ENCODE assay signal across 2 cellular contexts in the genomic region with DNA sequence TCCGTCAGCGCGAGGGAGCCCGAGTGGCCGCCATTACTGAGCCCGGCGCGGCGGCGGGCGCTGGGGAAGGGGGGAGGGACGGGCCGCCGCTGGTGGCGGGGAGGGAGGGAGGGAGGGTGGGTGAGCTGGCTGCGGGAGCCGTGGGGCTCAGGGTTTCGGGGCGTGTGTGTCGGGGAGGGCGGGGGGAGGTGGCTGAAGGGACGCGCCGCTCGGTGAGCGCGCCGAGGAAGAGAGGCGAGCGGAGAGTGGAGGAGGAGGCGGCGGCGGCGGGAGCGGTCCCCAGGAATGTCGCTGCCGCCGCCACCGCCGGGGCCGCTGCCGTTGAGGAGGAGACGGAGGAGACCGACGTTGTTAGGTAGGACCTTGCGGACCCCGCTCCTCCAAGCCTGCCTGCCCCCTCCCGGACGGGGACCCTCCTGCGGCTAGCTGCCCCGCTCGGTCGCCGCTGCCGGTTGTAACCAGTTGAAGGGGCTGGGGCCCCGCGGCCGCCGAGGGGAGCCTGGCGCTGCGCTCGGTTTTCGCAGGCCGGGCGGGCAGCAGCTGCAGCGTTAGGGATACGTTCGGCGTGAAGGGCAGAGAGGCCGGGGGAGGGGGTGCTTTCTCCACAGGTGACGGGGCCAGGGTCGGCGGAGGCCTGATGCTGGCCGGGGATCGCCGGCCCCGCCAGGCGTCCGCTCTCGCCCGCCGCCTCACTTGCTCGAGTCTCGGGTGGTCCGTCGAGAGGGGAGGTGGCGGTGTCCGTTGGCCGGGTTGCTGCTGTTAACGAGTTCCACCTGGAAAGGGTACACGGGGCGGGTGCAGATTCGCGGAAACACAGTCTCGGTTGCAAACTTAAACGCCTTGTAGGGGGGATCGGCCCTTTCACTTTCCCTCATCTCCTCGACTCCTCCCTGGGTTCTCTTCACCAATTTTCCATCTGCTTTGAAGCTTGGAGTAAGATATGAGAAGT.
TF ChIP-seq lines count a peak whose summit lies in the region.

Gene ARHGAP5, plus strand, starts transcription at position 224 of the 949 bp plus-strand sequence. CDS start 13,366 bp downstream, outside the sequence.

TF ChIP-seq in HEK293, 187 proteins besides CTCF, POLR2A, EP300 and RAD21 (continues in another document):
- TF ChIP-seq ZNF692 (tag by site-specific recombination; IDR thresholded peaks at IDR 0.05) (0 out of 2 replicates have a peak, but pooled peaks have one; percentile 17), ZFP69B (tag by site-specific recombination; IDR thresholded peaks at IDR 0.05) (0 out of 2 replicates have a peak, but pooled peaks have one; percentile 25), PRDM10 (tag by site-specific recombination; IDR thresholded peaks at IDR 0.05) (peak; percentile 26; the same call in 1 of the 2 replicates), ZBTB10 (tag by site-specific recombination; IDR thresholded peaks at IDR 0.05) (peak; percentile 70), WT1 (tag by site-specific recombination; IDR thresholded peaks at IDR 0.05) (0 out of 2 replicates have a peak, but pooled peaks have one; percentile 12), ZNF133 (tag by site-specific recombination; IDR thresholded peaks at IDR 0.05) (no peak), ZNF664 (tag by site-specific recombination; IDR thresholded peaks at IDR 0.05) (no peak), OSR2 (tag by site-specific recombination; IDR thresholded peaks at IDR 0.05) (0 out of 2 replicates have a peak, but pooled peaks have one; percentile 8), KLF8 (tag by site-specific recombination; IDR thresholded peaks at IDR 0.05) (no peak), ZNF785 (tag by site-specific recombination; IDR thresholded peaks at IDR 0.05) (no peak), SP7 (tag by site-specific recombination; IDR thresholded peaks at IDR 0.05) (peak; percentile 29), SCRT2 (tag by site-specific recombination; IDR thresholded peaks at IDR 0.05) (peak; percentile 47; the same call in 1 of the 2 replicates), GLIS2 (tag by site-specific recombination; IDR thresholded peaks at IDR 0.05) (peak; percentile 36; the same call in 1 of the 2 replicates), ZNF544 (tag by site-specific recombination; IDR thresholded peaks at IDR 0.05) (no peak)
- TF ChIP-seq, protein P1, sequence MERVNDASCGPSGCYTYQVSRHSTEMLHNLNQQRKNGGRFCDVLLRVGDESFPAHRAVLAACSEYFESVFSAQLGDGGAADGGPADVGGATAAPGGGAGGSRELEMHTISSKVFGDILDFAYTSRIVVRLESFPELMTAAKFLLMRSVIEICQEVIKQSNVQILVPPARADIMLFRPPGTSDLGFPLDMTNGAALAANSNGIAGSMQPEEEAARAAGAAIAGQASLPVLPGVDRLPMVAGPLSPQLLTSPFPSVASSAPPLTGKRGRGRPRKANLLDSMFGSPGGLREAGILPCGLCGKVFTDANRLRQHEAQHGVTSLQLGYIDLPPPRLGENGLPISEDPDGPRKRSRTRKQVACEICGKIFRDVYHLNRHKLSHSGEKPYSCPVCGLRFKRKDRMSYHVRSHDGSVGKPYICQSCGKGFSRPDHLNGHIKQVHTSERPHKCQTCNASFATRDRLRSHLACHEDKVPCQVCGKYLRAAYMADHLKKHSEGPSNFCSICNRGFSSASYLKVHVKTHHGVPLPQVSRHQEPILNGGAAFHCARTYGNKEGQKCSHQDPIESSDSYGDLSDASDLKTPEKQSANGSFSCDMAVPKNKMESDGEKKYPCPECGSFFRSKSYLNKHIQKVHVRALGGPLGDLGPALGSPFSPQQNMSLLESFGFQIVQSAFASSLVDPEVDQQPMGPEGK (tag by site-specific recombination; IDR thresholded peaks at IDR 0.05), result peak; percentile 71

TF ChIP-seq in HepG2, 621 proteins besides CTCF, POLR2A, EP300 and RAD21 (continued from another document and continues in another):
- TF ChIP-seq ZBTB10 (CRISPR knock-in tag; IDR thresholded peaks at IDR 0.05; ENCODE audit: borderline replicate concordance) (0 out of 2 replicates have a peak, but pooled peaks have one; percentile 50), NR1H2 (CRISPR knock-in tag; IDR thresholded peaks at IDR 0.05; ENCODE audit: borderline replicate concordance, low read depth) (peak; percentile 28), CBFB (CRISPR knock-in tag; IDR thresholded peaks at IDR 0.05) (no peak; the same call in 1 of the 2 replicates), ZNF782 (CRISPR knock-in tag; IDR thresholded peaks at IDR 0.05; ENCODE audit: borderline replicate concordance) (peak; percentile 86; the same call in 1 of the 2 replicates), ZNF619 (CRISPR knock-in tag; IDR thresholded peaks at IDR 0.05) (peak; percentile 69; the same call in 1 of the 2 replicates), ZNF180 (CRISPR knock-in tag; IDR thresholded peaks at IDR 0.05; ENCODE audit: borderline replicate concordance, low read depth) (no peak), NFE2L1 (CRISPR knock-in tag; IDR thresholded peaks at IDR 0.05; ENCODE audit: borderline replicate concordance) (no peak), ZBTB21 (CRISPR knock-in tag; IDR thresholded peaks at IDR 0.05) (no peak; the same call in 1 of the 2 replicates), ZNF576 (CRISPR knock-in tag; IDR thresholded peaks at IDR 0.05) (no peak), ZNF160 (CRISPR knock-in tag; IDR thresholded peaks at IDR 0.05) (peak; percentile 25; the same call in 1 of the 2 replicates), AGO1 (IDR thresholded peaks at IDR 0.05; ENCODE audit: low read depth, low read length, poor library complexity, severe bottlenecking) (peak; percentile 84), IRX3 (CRISPR knock-in tag; IDR thresholded peaks at IDR 0.05; ENCODE audit: borderline replicate concordance, low read depth) (peak; percentile 86; the same call in 1 of the 2 replicates), ZNF7 (CRISPR knock-in tag; IDR thresholded peaks at IDR 0.05) (no peak), MBNL3 (CRISPR knock-in tag; conservative IDR thresholded peaks at IDR 0.05) (no peak), SSRP1 (CRISPR knock-in tag; IDR thresholded peaks at IDR 0.05) (no peak), ZNF577 (CRISPR knock-in tag; IDR thresholded peaks at IDR 0.05; ENCODE audit: borderline replicate concordance, low read depth) (peak; percentile 55; the same call in 1 of the 2 replicates), TCF12 (IDR thresholded peaks at IDR 0.05) (no peak), TCF12 (CRISPR knock-in tag; IDR thresholded peaks at IDR 0.05) (peak; percentile 88; the same call in 1 of the 2 replicates), ZNF607 (CRISPR knock-in tag; IDR thresholded peaks at IDR 0.05; ENCODE audit: borderline replicate concordance) (peak; percentile 57; the same call in 1 of the 2 replicates), ZNF501 (CRISPR knock-in tag; IDR thresholded peaks at IDR 0.05) (peak; percentile 92), CENPT (CRISPR knock-in tag; IDR thresholded peaks at IDR 0.05; ENCODE audit: low read depth) (no peak), ZNF530 (CRISPR knock-in tag; IDR thresholded peaks at IDR 0.05; ENCODE audit: low read depth) (no peak), RFXANK (CRISPR knock-in tag; IDR thresholded peaks at IDR 0.05) (0 out of 2 replicates have a peak, but pooled peaks have one; percentile 15), NAIF1 (CRISPR knock-in tag; IDR thresholded peaks at IDR 0.05; ENCODE audit: borderline replicate concordance) (no peak), ZNF703 (CRISPR knock-in tag; IDR thresholded peaks at IDR 0.05; ENCODE audit: borderline replicate concordance) (peak; percentile 95; the same call in 1 of the 2 replicates), EHMT2 (IDR thresholded peaks at IDR 0.05; ENCODE audit: borderline replicate concordance, low read depth, low read length) (no peak), ZNF605 (CRISPR knock-in tag; IDR thresholded peaks at IDR 0.05) (peak; percentile 79; the same call in 1 of the 2 replicates), ZNF468 (CRISPR knock-in tag; IDR thresholded peaks at IDR 0.05) (no peak), ZNF496 (CRISPR knock-in tag; IDR thresholded peaks at IDR 0.05; ENCODE audit: insufficient replicate concordance) (no peak)
- TF ChIP-seq, protein P2, sequence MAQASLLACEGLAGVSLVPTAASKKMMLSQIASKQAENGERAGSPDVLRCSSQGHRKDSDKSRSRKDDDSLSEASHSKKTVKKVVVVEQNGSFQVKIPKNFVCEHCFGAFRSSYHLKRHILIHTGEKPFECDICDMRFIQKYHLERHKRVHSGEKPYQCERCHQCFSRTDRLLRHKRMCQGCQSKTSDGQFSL (CRISPR knock-in tag; IDR thresholded peaks at IDR 0.05), result peak; percentile 27; the same call in 1 of the 2 replicates
- TF ChIP-seq, protein P3, sequence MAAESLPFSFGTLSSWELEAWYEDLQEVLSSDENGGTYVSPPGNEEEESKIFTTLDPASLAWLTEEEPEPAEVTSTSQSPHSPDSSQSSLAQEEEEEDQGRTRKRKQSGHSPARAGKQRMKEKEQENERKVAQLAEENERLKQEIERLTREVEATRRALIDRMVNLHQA (CRISPR knock-in tag; IDR thresholded peaks at IDR 0.05), result no peak
- TF ChIP-seq, protein P4, sequence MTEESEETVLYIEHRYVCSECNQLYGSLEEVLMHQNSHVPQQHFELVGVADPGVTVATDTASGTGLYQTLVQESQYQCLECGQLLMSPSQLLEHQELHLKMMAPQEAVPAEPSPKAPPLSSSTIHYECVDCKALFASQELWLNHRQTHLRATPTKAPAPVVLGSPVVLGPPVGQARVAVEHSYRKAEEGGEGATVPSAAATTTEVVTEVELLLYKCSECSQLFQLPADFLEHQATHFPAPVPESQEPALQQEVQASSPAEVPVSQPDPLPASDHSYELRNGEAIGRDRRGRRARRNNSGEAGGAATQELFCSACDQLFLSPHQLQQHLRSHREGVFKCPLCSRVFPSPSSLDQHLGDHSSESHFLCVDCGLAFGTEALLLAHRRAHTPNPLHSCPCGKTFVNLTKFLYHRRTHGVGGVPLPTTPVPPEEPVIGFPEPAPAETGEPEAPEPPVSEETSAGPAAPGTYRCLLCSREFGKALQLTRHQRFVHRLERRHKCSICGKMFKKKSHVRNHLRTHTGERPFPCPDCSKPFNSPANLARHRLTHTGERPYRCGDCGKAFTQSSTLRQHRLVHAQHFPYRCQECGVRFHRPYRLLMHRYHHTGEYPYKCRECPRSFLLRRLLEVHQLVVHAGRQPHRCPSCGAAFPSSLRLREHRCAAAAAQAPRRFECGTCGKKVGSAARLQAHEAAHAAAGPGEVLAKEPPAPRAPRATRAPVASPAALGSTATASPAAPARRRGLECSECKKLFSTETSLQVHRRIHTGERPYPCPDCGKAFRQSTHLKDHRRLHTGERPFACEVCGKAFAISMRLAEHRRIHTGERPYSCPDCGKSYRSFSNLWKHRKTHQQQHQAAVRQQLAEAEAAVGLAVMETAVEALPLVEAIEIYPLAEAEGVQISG (CRISPR knock-in tag; IDR thresholded peaks at IDR 0.05), result peak; percentile 70
- TF ChIP-seq, protein P5, sequence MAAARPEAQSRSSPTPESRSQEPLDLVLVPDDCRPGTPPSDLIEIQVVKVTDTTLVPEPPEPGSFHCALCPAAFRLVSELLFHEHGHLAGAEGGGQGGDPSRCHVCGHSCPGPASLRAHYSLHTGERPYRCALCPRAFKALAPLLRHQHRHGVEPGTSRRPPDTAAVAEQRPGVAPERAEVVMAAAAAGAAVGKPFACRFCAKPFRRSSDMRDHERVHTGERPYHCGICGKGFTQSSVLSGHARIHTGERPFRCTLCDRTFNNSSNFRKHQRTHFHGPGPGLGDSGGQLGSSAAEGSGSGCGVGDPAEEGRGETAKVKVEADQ (CRISPR knock-in tag; IDR thresholded peaks at IDR 0.05; ENCODE audit: borderline replicate concordance), result peak; percentile 72; the same call in 1 of the 2 replicates
- TF ChIP-seq, protein P6, sequence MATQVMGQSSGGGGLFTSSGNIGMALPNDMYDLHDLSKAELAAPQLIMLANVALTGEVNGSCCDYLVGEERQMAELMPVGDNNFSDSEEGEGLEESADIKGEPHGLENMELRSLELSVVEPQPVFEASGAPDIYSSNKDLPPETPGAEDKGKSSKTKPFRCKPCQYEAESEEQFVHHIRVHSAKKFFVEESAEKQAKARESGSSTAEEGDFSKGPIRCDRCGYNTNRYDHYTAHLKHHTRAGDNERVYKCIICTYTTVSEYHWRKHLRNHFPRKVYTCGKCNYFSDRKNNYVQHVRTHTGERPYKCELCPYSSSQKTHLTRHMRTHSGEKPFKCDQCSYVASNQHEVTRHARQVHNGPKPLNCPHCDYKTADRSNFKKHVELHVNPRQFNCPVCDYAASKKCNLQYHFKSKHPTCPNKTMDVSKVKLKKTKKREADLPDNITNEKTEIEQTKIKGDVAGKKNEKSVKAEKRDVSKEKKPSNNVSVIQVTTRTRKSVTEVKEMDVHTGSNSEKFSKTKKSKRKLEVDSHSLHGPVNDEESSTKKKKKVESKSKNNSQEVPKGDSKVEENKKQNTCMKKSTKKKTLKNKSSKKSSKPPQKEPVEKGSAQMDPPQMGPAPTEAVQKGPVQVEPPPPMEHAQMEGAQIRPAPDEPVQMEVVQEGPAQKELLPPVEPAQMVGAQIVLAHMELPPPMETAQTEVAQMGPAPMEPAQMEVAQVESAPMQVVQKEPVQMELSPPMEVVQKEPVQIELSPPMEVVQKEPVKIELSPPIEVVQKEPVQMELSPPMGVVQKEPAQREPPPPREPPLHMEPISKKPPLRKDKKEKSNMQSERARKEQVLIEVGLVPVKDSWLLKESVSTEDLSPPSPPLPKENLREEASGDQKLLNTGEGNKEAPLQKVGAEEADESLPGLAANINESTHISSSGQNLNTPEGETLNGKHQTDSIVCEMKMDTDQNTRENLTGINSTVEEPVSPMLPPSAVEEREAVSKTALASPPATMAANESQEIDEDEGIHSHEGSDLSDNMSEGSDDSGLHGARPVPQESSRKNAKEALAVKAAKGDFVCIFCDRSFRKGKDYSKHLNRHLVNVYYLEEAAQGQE (IDR thresholded peaks at IDR 0.05; ENCODE audit: borderline replicate concordance in 1 of 2, low read depth in 1 of 2, low read length in 2 of 2), result no peak; a peak in 1 of 4 replicates
- TF ChIP-seq, protein P7, sequence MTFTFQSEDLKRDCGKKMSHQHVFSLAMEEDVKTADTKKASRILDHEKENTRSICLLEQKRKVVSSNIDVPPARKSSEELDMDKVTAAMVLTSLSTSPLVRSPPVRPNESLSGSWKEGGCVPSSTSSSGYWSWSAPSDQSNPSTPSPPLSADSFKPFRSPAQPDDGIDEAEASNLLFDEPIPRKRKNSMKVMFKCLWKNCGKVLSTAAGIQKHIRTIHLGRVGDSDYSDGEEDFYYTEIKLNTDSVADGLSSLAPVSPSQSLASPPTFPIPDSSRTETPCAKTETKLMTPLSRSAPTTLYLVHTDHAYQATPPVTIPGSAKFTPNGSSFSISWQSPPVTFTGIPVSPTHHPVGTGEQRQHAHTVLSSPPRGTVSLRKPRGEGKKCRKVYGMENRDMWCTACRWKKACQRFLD (CRISPR knock-in tag; IDR thresholded peaks at IDR 0.05; ENCODE audit: borderline replicate concordance), result peak; percentile 81
